12 cellular contexts compared by ENCODE assay signal in genomic region chr17:42660692-42661345, GRCh38. TPM values are rescaled to one million over a fixed set of nuclear protein-coding genes. Genes with fewer than 3 reads are reported as not detected.
DNase-seq lines count a peak whose midpoint lies in the region; ATAC-seq and TF ChIP-seq lines count a peak whose summit lies in the region.
"Had no signal": no experiment of that assay in that cellular context is flagged by ENCODE, and none has a peak within 500 bp of the region (broad histone marks: within the 10 kb centered on the region; RNA-seq: fewer than 3 reads in every experiment).

No MANE protein-coding gene starts in this region.

- no peak overlapping the region for H3K27ac Mint-ChIP-seq in natural killer cell
- H3K27ac Mint-ChIP-seq in natural killer cell treated with Interleukin-12 subunit alpha and Interleukin-12 subunit beta and Interleukin-15 and Interleukin-18, amount 100 ng/mL, for 72 hours, result no peak overlapping the region
- H3K27ac Mint-ChIP-seq: activated naive CD4-positive, alpha-beta T cell treated with anti-CD3 and anti-CD28 coated beads, Interleukin-2, amount 10 ng/mL, durations not matched to agents 7 days and 5 days had no signal

- TF ChIP-seq CTCF in natural killer cell (IDR thresholded peaks at IDR 0.05) (no peak), adrenal gland (IDR thresholded peaks at IDR 0.05) (no peak)

- intact Hi-C loops in natural killer cell (cut with micrococcal nuclease), result no loop called here
- intact Hi-C loops in adrenal gland (cut with DNase I), result no loop called here

- H3K36me3 Mint-ChIP-seq in natural killer cell, result no peaks in the 10 kb centered on the region
- no peaks in the 10 kb centered on the region for H3K36me3 Mint-ChIP-seq in natural killer cell treated with Interleukin-12 subunit alpha and Interleukin-12 subunit beta and Interleukin-15 and Interleukin-18, amount 100 ng/mL, for 72 hours
- H3K36me3 Mint-ChIP-seq: activated naive CD4-positive, alpha-beta T cell treated with anti-CD3 and anti-CD28 coated beads, Interleukin-2, amount 10 ng/mL, durations not matched to agents 7 days and 5 days had no signal

- no peak for ATAC-seq in natural killer cell
- no peak for ATAC-seq in natural killer cell treated with Interleukin-12 subunit alpha and Interleukin-12 subunit beta and Interleukin-15 and Interleukin-18, amount 100 ng/mL, for 72 hours
- ATAC-seq in GM18498 (IDR thresholded peaks at IDR 0.05; ENCODE audit: unreplicated experiment), result no peak
- ATAC-seq in GM18858 (IDR thresholded peaks at IDR 0.05; ENCODE audit: unreplicated experiment), result no peak

- TF ChIP-seq POLR2A in adrenal gland (IDR thresholded peaks at IDR 0.05), result no peak

- no peaks in the 10 kb centered on the region for H3K9me3 Mint-ChIP-seq in natural killer cell
- H3K9me3 Mint-ChIP-seq in natural killer cell treated with Interleukin-12 subunit alpha and Interleukin-12 subunit beta and Interleukin-15 and Interleukin-18, amount 100 ng/mL, for 72 hours, result no peaks in the 10 kb centered on the region
- H3K9me3 Mint-ChIP-seq: activated naive CD4-positive, alpha-beta T cell treated with anti-CD3 and anti-CD28 coated beads, Interleukin-2, amount 10 ng/mL, durations not matched to agents 7 days and 5 days had no signal

- H3K27me3 ChIP-seq in adrenal gland, result no peaks in the 10 kb centered on the region
- H3K27me3 ChIP-seq: BE2C had no signal

- peak overlapping the region in 3 of 5 donors; percentile 5 to 43 (median 29) for H3K27ac ChIP-seq in adrenal gland

- WGBS in adrenal gland, 4 donors, result 37 to 46% (median 44%) methylated on average over 7 of the region's 7 CpGs

- peaks cover 13 to 26% of the 10 kb centered on the region in 2 donors for H3K4me1 ChIP-seq in adrenal gland (replicated peaks in 1 of 2)

- no peak overlapping the region for H3K4me3 ChIP-seq in adrenal gland

- peaks cover 0 to 44% of the 10 kb centered on the region in 2 donors for H3K36me3 ChIP-seq in adrenal gland (replicated peaks in 1 of 2)

- peak overlapping the region; percentile 52 for H3K4me3 Mint-ChIP-seq in natural killer cell
- H3K4me3 Mint-ChIP-seq in natural killer cell treated with Interleukin-12 subunit alpha and Interleukin-12 subunit beta and Interleukin-15 and Interleukin-18, amount 100 ng/mL, for 72 hours, result no peak overlapping the region
- H3K4me3 Mint-ChIP-seq: activated naive CD4-positive, alpha-beta T cell treated with anti-CD3 and anti-CD28 coated beads, Interleukin-2, amount 10 ng/mL, durations not matched to agents 7 days and 5 days had no signal

- peaks cover under 1 to 5% of the 10 kb centered on the region in 2 donors for H3K27me3 Mint-ChIP-seq in natural killer cell (ENCODE audit: low read depth in 2 of 2)
- peaks cover 0 to 4% of the 10 kb centered on the region in 2 donors for H3K27me3 Mint-ChIP-seq in natural killer cell treated with Interleukin-12 subunit alpha and Interleukin-12 subunit beta and Interleukin-15 and Interleukin-18, amount 100 ng/mL, for 72 hours

- H3K4me1 Mint-ChIP-seq in natural killer cell, result peaks cover 11 to 15% of the 10 kb centered on the region in 2 donors
- peaks cover 11 to 17% of the 10 kb centered on the region in 2 donors for H3K4me1 Mint-ChIP-seq in natural killer cell treated with Interleukin-12 subunit alpha and Interleukin-12 subunit beta and Interleukin-15 and Interleukin-18, amount 100 ng/mL, for 72 hours (ENCODE audit: low read depth in 2 of 2)

- DNase-seq in natural killer cell, result no peak
- no peak for DNase-seq in natural killer cell treated with Interleukin-12 subunit alpha and Interleukin-12 subunit beta and Interleukin-15 and Interleukin-18, amount 100 ng/mL, for 72 hours (ENCODE audit: low spot score)
- DNase-seq in adrenal gland, result peak in 2 of 7 donors; percentile 48 to 53
- peak; percentile 71 for DNase-seq in islet precursor cell
- no peak for DNase-seq in DMS79 (lab: John Stamatoyannopoulos, UW)
- no peak for DNase-seq in activated CD8-positive, alpha-beta memory T cell treated with anti-CD3 and anti-CD28 coated beads, Interleukin-2, amount 50 U/mL, for 4 hours
- DNase-seq: activated naive CD4-positive, alpha-beta T cell treated with anti-CD3 and anti-CD28 coated beads, Interleukin-2, amount 10 ng/mL, durations not matched to agents 7 days and 5 days; BE2C; NCI-H146; T-helper 1 cell had no signal

- H3K9me3 ChIP-seq in adrenal gland (replicated peaks in 1 of 3), result no peaks in the 10 kb centered on the region
- H3K9me3 ChIP-seq: BE2C had no signal

RNA-seq across cellular contexts. Expression of gene TUBG2, which starts 1.7 kb away (rescaled TPM):
- 10 to 100 TPM in 1 of 3 donors, 1 to 10 TPM in 2; 7.8 to 14.2 (median 9.6) TPM for total RNA-seq in natural killer cell
- total RNA-seq in natural killer cell treated with Interleukin-12 subunit alpha and Interleukin-12 subunit beta and Interleukin-15 and Interleukin-18, amount 100 ng/mL, for 72 hours, result 1 to 10 TPM; 3.9 to 8.0 TPM
- 10 to 100 TPM; 21.5 to 63.9 (median 45.6) TPM for total RNA-seq in adrenal gland
- 10 to 100 TPM; 19.3 to 65.1 (median 49.6) TPM for polyA plus RNA-seq in adrenal gland

RNA-seq across cellular contexts. Expression of gene PLEKHH3, which starts 16.0 kb away (rescaled TPM):
- 1 to 10 TPM in 1 of 3 donors, under 1 TPM in 2; 0.14 to 1.8 (median 0.26) TPM for total RNA-seq in natural killer cell
- total RNA-seq in natural killer cell treated with Interleukin-12 subunit alpha and Interleukin-12 subunit beta and Interleukin-15 and Interleukin-18, amount 100 ng/mL, for 72 hours, result under 1 TPM in 1 of 2 donors, not detected in 1; 0.73 TPM
- 10 to 100 TPM; 28.1 to 63.7 (median 46.6) TPM for total RNA-seq in adrenal gland
- polyA plus RNA-seq in adrenal gland, result 10 to 100 TPM in 2 of 3 donors, 1 to 10 TPM in 1; 1.8 to 73.2 (median 49.6) TPM

RNA-seq across cellular contexts. Expression of gene CCR10, which starts 20.8 kb away (rescaled TPM):
- 1 to 10 TPM; 1.2 to 2.6 (median 1.2) TPM for total RNA-seq in natural killer cell
- total RNA-seq in natural killer cell treated with Interleukin-12 subunit alpha and Interleukin-12 subunit beta and Interleukin-15 and Interleukin-18, amount 100 ng/mL, for 72 hours, result not detected
- 1 to 10 TPM in 6 of 8 donors, under 1 TPM in 2; 0.80 to 7.9 (median 4.2) TPM for total RNA-seq in adrenal gland
- polyA plus RNA-seq in adrenal gland, result 1 to 10 TPM in 2 of 3 donors, under 1 TPM in 1; 0.31 to 3.6 (median 1.7) TPM

RNA-seq across cellular contexts. Expression of gene CNTNAP1, which starts 21.5 kb away (rescaled TPM):
- total RNA-seq in natural killer cell (under 1 TPM; 0.33 to 0.85 (median 0.39) TPM), adrenal gland (10 to 100 TPM in 2 of 8 donors, 1 to 10 TPM in 6; 1.8 to 31.9 (median 5.4) TPM)
- under 1 TPM; 0.17 to 0.39 TPM for total RNA-seq in natural killer cell treated with Interleukin-12 subunit alpha and Interleukin-12 subunit beta and Interleukin-15 and Interleukin-18, amount 100 ng/mL, for 72 hours
- 10 to 100 TPM in 1 of 3 donors, 1 to 10 TPM in 2; 1.6 to 12.5 (median 5.7) TPM for polyA plus RNA-seq in adrenal gland

RNA-seq across cellular contexts. Expression of gene TUBG1, which starts 51.3 kb away (rescaled TPM):
- total RNA-seq in natural killer cell, result 10 to 100 TPM in 2 of 3 donors, 1 to 10 TPM in 1; 9.7 to 16.5 (median 13.0) TPM
- total RNA-seq in natural killer cell treated with Interleukin-12 subunit alpha and Interleukin-12 subunit beta and Interleukin-15 and Interleukin-18, amount 100 ng/mL, for 72 hours, result 10 to 100 TPM; 59.1 to 99.4 TPM
- total RNA-seq in adrenal gland, result 10 to 100 TPM; 22.9 to 90.0 (median 38.0) TPM
- 10 to 100 TPM; 30.5 to 70.3 (median 40.3) TPM for polyA plus RNA-seq in adrenal gland

Comparison
In these comparisons a context has a peak if more than half of its experiments do, and no peak if none do; other contexts are left out.
1. RNA of gene PLEKHH3, which starts 16.0 kb away (total RNA-seq): 28.1 to 63.7 TPM in adrenal gland; 0.73 TPM in natural killer cell treated with Interleukin-12 subunit alpha and Interleukin-12 subunit beta and Interleukin-15 and Interleukin-18, amount 100 ng/mL, for 72 hours and 0.14 to 1.8 TPM in natural killer cell; every median in the first group is over 10 times any median in the second.